In the genomic region with DNA sequence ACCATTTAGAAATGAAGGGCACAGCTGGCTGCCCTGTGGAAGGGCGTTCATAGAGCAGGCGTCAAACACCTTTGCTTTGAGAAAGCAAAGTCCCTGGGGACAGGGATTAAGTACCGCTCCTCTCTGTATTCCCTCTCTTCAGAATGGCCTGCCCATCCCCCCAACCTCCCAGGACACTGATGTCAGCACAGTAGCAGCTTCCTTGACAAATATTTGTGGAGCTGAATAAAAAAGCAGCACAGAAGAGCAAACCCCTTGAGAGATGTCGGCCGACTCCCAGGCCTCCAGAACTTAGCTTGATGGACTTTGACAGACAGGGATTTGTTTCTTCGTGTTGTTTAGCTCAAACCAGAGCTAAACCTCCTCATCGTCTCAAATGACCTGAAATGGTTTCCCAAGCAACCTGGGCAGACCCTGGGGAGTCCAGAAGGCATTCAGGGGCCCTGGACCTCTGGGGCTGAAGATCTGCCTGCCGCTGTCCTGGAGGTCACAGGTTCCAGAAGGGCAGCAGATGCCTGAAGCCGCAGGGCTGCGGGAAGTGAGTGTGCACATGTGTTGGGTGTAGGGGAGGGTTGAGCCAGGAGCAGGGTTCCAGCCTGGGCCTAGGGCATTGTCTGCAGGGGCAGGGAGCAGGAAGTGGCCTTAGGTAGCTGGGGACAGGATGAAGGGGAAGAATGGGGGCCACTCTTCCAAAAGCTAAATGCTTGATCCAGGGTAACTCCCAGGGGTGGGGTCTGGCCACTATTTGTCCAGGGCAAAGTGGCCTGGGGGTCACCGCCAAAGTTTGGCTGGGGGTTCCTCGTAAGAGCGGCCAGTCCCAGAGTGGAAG, we compare ENCODE assay signal across 17 cellular contexts. TPM values are rescaled to one million over a fixed set of nuclear protein-coding genes. Genes with fewer than 3 reads are reported as not detected.
DNase-seq lines count a peak whose midpoint lies in the region; ATAC-seq and TF ChIP-seq lines count a peak whose summit lies in the region.
"Had no signal": no experiment of that assay in that cellular context is flagged by ENCODE, and none has a peak within 500 bp of the region (broad histone marks: within the 10 kb centered on the region; RNA-seq: fewer than 3 reads in every experiment).

No MANE protein-coding gene starts in this region.

- H3K27me3 ChIP-seq in right atrium auricular region, result no peaks in the 10 kb centered on the region
- H3K27me3 ChIP-seq in endodermal cell (ENCODE audit: control insufficient read depth, insufficient read depth, low read length, poor library complexity, severe bottlenecking), result no peaks in the 10 kb centered on the region

- no peak for TF ChIP-seq CTCF in right atrium auricular region (IDR thresholded peaks at IDR 0.05)
- TF ChIP-seq CTCF in endodermal cell (conservative IDR thresholded peaks at IDR 0.05), result no peak
- TF ChIP-seq CTCF in Calu3 (IDR thresholded peaks at IDR 0.05; ENCODE audit: unreplicated experiment), result no peak

- ATAC-seq in left cardiac atrium (no peak), GM19455 (IDR thresholded peaks at IDR 0.05; ENCODE audit: unreplicated experiment) (no peak), HG03108 (IDR thresholded peaks at IDR 0.05; ENCODE audit: unreplicated experiment) (no peak)
- ATAC-seq: natural killer cell treated with Interleukin-12 subunit alpha and Interleukin-12 subunit beta and Interleukin-15 and Interleukin-18, amount 100 ng/mL, for 72 hours; Right ventricle myocardium inferior had no signal

- DNase-seq in right atrium auricular region (ENCODE audit: low spot score), result peak; percentile 23
- no peak for DNase-seq in left cardiac atrium
- peak; percentile 91 for DNase-seq in NCI-H2171 treated with DMSO at 0.1 percent for 48 hours (lab: John Stamatoyannopoulos, UW)
- peak; percentile 82 for DNase-seq in endodermal cell
- no peak for DNase-seq in NCI-H1048 (lab: John Stamatoyannopoulos, UW)
- DNase-seq in Calu3, result no peak
- DNase-seq: activated B cell treated with CpG ODN at 0.5 μM for 24 hours; activated effector memory CD4-positive, alpha-beta T cell treated with anti-CD3 and anti-CD28 coated beads, Interleukin-2, amount 50 U/mL, for 16 hours; amniotic stem cell; GM23248; NK-92 treated with Interleukin-12 subunit alpha and Interleukin-12 subunit beta, amount 100 ng/mL, for 24 hours had no signal

- H3K27ac Mint-ChIP-seq in endodermal cell (peak overlapping the region; percentile 38), Calu3 (ENCODE audit: unreplicated experiment) (no peak overlapping the region)
- H3K27ac Mint-ChIP-seq: activated B cell treated with CpG ODN at 0.5 μM for 24 hours; IgD-negative memory B cell; natural killer cell treated with Interleukin-12 subunit alpha and Interleukin-12 subunit beta and Interleukin-15 and Interleukin-18, amount 100 ng/mL, for 72 hours had no signal

- no peak overlapping the region for H3K4me3 ChIP-seq in right atrium auricular region
- no peak overlapping the region for H3K4me3 ChIP-seq in endodermal cell (ENCODE audit: low read length)
- H3K4me3 ChIP-seq: GM23248, lung had no signal

- no peaks in the 10 kb centered on the region for H3K4me1 ChIP-seq in right atrium auricular region
- peaks cover 2% of the 10 kb centered on the region for H3K4me1 ChIP-seq in endodermal cell (ENCODE audit: control insufficient read depth, insufficient read depth, low read length)

- 51 to 78% methylated on average over 8 to 13 of the region's 13 CpGs for WGBS in endodermal cell (ENCODE audit: insufficient coverage in 1 of 2, insufficient read length in 1 of 2), 2 experiments

- CTCF ChIA-PET in Calu3 (lab: Charles Lee), result no interaction called here

- no peaks in the 10 kb centered on the region for H3K27me3 Mint-ChIP-seq in endodermal cell (ENCODE audit: insufficient read depth)
- H3K27me3 Mint-ChIP-seq in Calu3 (ENCODE audit: unreplicated experiment), result peaks cover 73% of the 10 kb centered on the region

- no peaks in the 10 kb centered on the region for H3K9me3 Mint-ChIP-seq in endodermal cell
- H3K9me3 Mint-ChIP-seq in Calu3 (ENCODE audit: low read depth, unreplicated experiment), result no peaks in the 10 kb centered on the region
- H3K9me3 Mint-ChIP-seq: activated B cell treated with CpG ODN at 0.5 μM for 24 hours; IgD-negative memory B cell; natural killer cell treated with Interleukin-12 subunit alpha and Interleukin-12 subunit beta and Interleukin-15 and Interleukin-18, amount 100 ng/mL, for 72 hours had no signal

- H3K27ac ChIP-seq in right atrium auricular region (no peak overlapping the region), endodermal cell (ENCODE audit: low read depth, low read length) (peak overlapping the region; percentile 47)
- H3K27ac ChIP-seq: GM23248 had no signal

- H3K9ac ChIP-seq in endodermal cell (ENCODE audit: extremely low read depth, low read length, poor library complexity, severe bottlenecking), result no peak overlapping the region
- H3K9ac ChIP-seq: GM23248 had no signal

- no TSS peak for BruUV-seq in Calu3 (replicated peaks; lab: Mats Ljungman, UMichigan)

- H3K4me1 Mint-ChIP-seq in endodermal cell, result peaks cover 25% of the 10 kb centered on the region
- peaks cover 8% of the 10 kb centered on the region for H3K4me1 Mint-ChIP-seq in Calu3 (ENCODE audit: low read depth, unreplicated experiment)
- H3K4me1 Mint-ChIP-seq: activated B cell treated with CpG ODN at 0.5 μM for 24 hours, IgD-negative memory B cell had no signal

- H3K36me3 Mint-ChIP-seq in endodermal cell (ENCODE audit: low read depth), result no peaks in the 10 kb centered on the region
- H3K36me3 Mint-ChIP-seq in Calu3 (ENCODE audit: insufficient read depth, unreplicated experiment), result no peaks in the 10 kb centered on the region
- H3K36me3 Mint-ChIP-seq: natural killer cell treated with Interleukin-12 subunit alpha and Interleukin-12 subunit beta and Interleukin-15 and Interleukin-18, amount 100 ng/mL, for 72 hours had no signal

- H3K4me3 Mint-ChIP-seq in endodermal cell (no peak overlapping the region), Calu3 (ENCODE audit: low read depth, unreplicated experiment) (no peak overlapping the region)
- H3K4me3 Mint-ChIP-seq: activated B cell treated with CpG ODN at 0.5 μM for 24 hours; IgD-negative memory B cell; natural killer cell treated with Interleukin-12 subunit alpha and Interleukin-12 subunit beta and Interleukin-15 and Interleukin-18, amount 100 ng/mL, for 72 hours had no signal

- H3K36me3 ChIP-seq in right atrium auricular region (no peaks in the 10 kb centered on the region), endodermal cell (ENCODE audit: control insufficient read depth, insufficient read depth, low read length) (no peaks in the 10 kb centered on the region)

- intact Hi-C loops in left cardiac atrium (cut with DNase I) (no loop called here), Calu3 (cut with micrococcal nuclease; ENCODE audit: unreplicated experiment) (no loop called here)

- H3K9me3 ChIP-seq in right atrium auricular region (no peaks in the 10 kb centered on the region), endodermal cell (ENCODE audit: control insufficient read depth, low read length) (no peaks in the 10 kb centered on the region)

RNA-seq across cellular contexts. Expression of a gene that starts 42.3 kb away (rescaled TPM):
- 1 to 10 TPM; 1.1 to 3.0 TPM for total RNA-seq in right atrium auricular region
- total RNA-seq in left cardiac atrium, result 1 to 10 TPM; 1.0 to 1.9 TPM
- 1 to 10 TPM; 7.0 to 9.5 TPM for total RNA-seq in endodermal cell
- polyA plus RNA-seq in endodermal cell (2013, experiment 1 of 2), result 32.4 TPM
- 20.2 TPM for polyA plus RNA-seq in endodermal cell (2013, experiment 2 of 2)
- 0.20 and 0.31 TPM in 2 replicates for total RNA-seq in Calu3 (2022)
- total RNA-seq: GM23248 had no signal
- polyA plus RNA-seq: GM23248, IgD-negative memory B cell had no signal

Comparison
In these comparisons a context has a peak if more than half of its experiments do, and no peak if none do; other contexts are left out.
1. DNase-seq: peak in right atrium auricular region (single experiment), NCI-H2171 treated with DMSO at 0.1 percent for 48 hours (single experiment) and endodermal cell (single experiment); none in left cardiac atrium (single experiment), NCI-H1048 (single experiment) and Calu3 (single experiment).